16 cellular contexts compared by ENCODE assay signal in the genomic region with DNA sequence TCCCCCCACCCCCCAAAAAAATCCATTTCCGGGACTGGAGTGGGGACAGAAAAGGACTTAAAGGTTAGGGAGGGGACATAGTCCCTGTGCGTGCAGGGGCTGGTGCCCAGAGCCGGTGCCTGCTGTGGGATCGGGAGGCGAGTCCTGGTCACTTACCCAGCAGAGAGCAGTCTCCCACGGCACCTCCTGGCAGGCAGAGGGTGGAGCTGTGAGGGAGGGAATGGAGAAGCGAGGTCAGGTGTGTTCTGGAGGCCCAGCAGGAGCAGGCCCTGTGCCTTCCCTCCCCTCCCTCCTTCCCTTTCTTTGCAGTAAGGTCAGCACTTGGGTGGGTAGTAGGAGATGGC. TPM values are rescaled to one million over a fixed set of nuclear protein-coding genes. Genes with fewer than 3 reads are reported as not detected.
DNase-seq lines count a peak whose midpoint lies in the region; ATAC-seq and TF ChIP-seq lines count a peak whose summit lies in the region.
"Had no signal": no experiment of that assay in that cellular context is flagged by ENCODE, and none has a peak within 500 bp of the region (broad histone marks: within the 10 kb centered on the region; RNA-seq: fewer than 3 reads in every experiment).

No MANE protein-coding gene starts in this region.

- POLR2A ChIA-PET in HEK293 (lab: Yijun Ruan, JAX) (no interaction called here), WTC11 (lab: Charles Lee) (no interaction called here)

- H3K9me2 ChIP-seq in hepatocyte (replicated peaks; ENCODE audit: insufficient read depth): no peaks in the 10 kb centered on the region

- H3K4me2 ChIP-seq in hepatocyte: peak overlapping the region; percentile 21

- no peak for ATAC-seq in WTC11
- no peak for ATAC-seq in GM21360 (IDR thresholded peaks at IDR 0.05; ENCODE audit: unreplicated experiment)

- H3K36me3 Mint-ChIP-seq in WTC11: no peaks in the 10 kb centered on the region
- H3K36me3 Mint-ChIP-seq: CD8-positive, alpha-beta memory T cell had no signal

- H3K4me1 ChIP-seq in HEK293 (ENCODE audit: control insufficient read depth, insufficient read depth, low read length) (no peaks in the 10 kb centered on the region), hepatocyte (ENCODE audit: insufficient read depth) (peaks cover 19% of the 10 kb centered on the region)

- no peak overlapping the region for H3K4me3 Mint-ChIP-seq in WTC11
- H3K4me3 Mint-ChIP-seq: CD8-positive, alpha-beta memory T cell had no signal

- H4K20me1 ChIP-seq in hepatocyte (ENCODE audit: insufficient read depth, poor library complexity, severe bottlenecking): no peaks in the 10 kb centered on the region

- no peaks in the 10 kb centered on the region for H3K79me2 ChIP-seq in hepatocyte

- H3K9me3 ChIP-seq in HEK293 (ENCODE audit: control insufficient read depth, insufficient read depth, low read depth, low read length) (no peaks in the 10 kb centered on the region), hepatocyte (ENCODE audit: low read depth) (no peaks in the 10 kb centered on the region)
- H3K9me3 ChIP-seq: MG63 had no signal

- H3K4me3 ChIP-seq in HEK293 (ENCODE audit: low read depth, low read length) (no peak overlapping the region), hepatocyte (no peak overlapping the region)
- H3K4me3 ChIP-seq: MG63 had no signal

- no peak overlapping the region for H3K27ac ChIP-seq in HEK293 (ENCODE audit: extremely low read depth, low read depth, low read length)
- peak overlapping the region; percentile 68 for H3K27ac ChIP-seq in hepatocyte
- H3K27ac ChIP-seq: RWPE1 had no signal

- H3K36me3 ChIP-seq in HEK293 (ENCODE audit: control insufficient read depth in 2 of 2, insufficient read depth in 1 of 2, low read length in 2 of 2) (peaks cover 0 to 56% of the 10 kb centered on the region in 2 experiments; a peak in 2 of 3 replicates), hepatocyte (replicated peaks; ENCODE audit: insufficient read depth, low read depth) (no peaks in the 10 kb centered on the region)

- H3K27me3 Mint-ChIP-seq in WTC11 (ENCODE audit: low read depth): peaks cover 32% of the 10 kb centered on the region

- CTCF ChIA-PET in HEK293 (lab: Yijun Ruan, JAX): interaction anchor here (1.0 kb wide), 1 partner anchor 10 kb away, joined by 4 read pairs; no protein-coding TSS in a partner anchor
- CTCF ChIA-PET in WTC11 (lab: Charles Lee): interaction anchor here (2.0 to 3.4 kb wide), 3 partner anchors 30 to 176 kb away, joined by 6 to 16 read pairs (median 10); a partner anchor contains a TSS

- intact Hi-C loops in posterior vena cava (cut with DNase I): no loop called here

- H3K9me3 Mint-ChIP-seq in WTC11: no peaks in the 10 kb centered on the region
- H3K9me3 Mint-ChIP-seq: CD8-positive, alpha-beta memory T cell had no signal

- 89% methylated on average over 7 of the region's 7 CpGs for WGBS in hepatocyte (ENCODE audit: low lambda C conversion rate, missing lambda C conversion rate)

- no peak overlapping the region for H3K27ac Mint-ChIP-seq in WTC11
- H3K27ac Mint-ChIP-seq: CD8-positive, alpha-beta memory T cell had no signal

- peaks cover 8% of the 10 kb centered on the region for H3K4me1 Mint-ChIP-seq in WTC11

- TF ChIP-seq CTCF in HEK293 (tag by site-specific recombination; IDR thresholded peaks at IDR 0.05): no peak
- TF ChIP-seq CTCF in WTC11 (IDR thresholded peaks at IDR 0.05): no peak
- no peak for TF ChIP-seq CTCF in hepatocyte (IDR thresholded peaks at IDR 0.05; ENCODE audit: poor library complexity)

- no peak overlapping the region for H2AFZ ChIP-seq in hepatocyte

- no peaks in the 10 kb centered on the region for H3K27me3 ChIP-seq in hepatocyte
- H3K27me3 ChIP-seq: MG63 had no signal

- DNase-seq in WTC11 (ENCODE audit: low spot score): peak; percentile 8
- DNase-seq in hepatocyte (ENCODE audit: low spot score): no peak
- peak; percentile 34 for DNase-seq in posterior vena cava (ENCODE audit: low spot score)
- DNase-seq in NCI-H524 treated with DMSO at 0.1 percent for 48 hours (lab: John Stamatoyannopoulos, UW): no peak
- no peak for DNase-seq in NCI-H146 treated with DMSO at 0.1 percent for 48 hours (lab: John Stamatoyannopoulos, UW; ENCODE audit: unreplicated experiment)
- DNase-seq: MG63, NCI-H1105, NCI-H187 had no signal

TF ChIP-seq in HEK293, 187 proteins besides CTCF, POLR2A, EP300 and RAD21 (continues in another document):
- TF ChIP-seq, protein P1, sequence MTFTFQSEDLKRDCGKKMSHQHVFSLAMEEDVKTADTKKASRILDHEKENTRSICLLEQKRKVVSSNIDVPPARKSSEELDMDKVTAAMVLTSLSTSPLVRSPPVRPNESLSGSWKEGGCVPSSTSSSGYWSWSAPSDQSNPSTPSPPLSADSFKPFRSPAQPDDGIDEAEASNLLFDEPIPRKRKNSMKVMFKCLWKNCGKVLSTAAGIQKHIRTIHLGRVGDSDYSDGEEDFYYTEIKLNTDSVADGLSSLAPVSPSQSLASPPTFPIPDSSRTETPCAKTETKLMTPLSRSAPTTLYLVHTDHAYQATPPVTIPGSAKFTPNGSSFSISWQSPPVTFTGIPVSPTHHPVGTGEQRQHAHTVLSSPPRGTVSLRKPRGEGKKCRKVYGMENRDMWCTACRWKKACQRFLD (tag by site-specific recombination; IDR thresholded peaks at IDR 0.05): no peak
- TF ChIP-seq ZNF473 (tag by site-specific recombination; IDR thresholded peaks at IDR 0.05): no peak
- TF ChIP-seq ZNF146 (tag by site-specific recombination; IDR thresholded peaks at IDR 0.05): no peak
- no peak for TF ChIP-seq EGR2 (tag by site-specific recombination; IDR thresholded peaks at IDR 0.05; ENCODE audit: low read depth)
- TF ChIP-seq ZNF239 (tag by site-specific recombination; IDR thresholded peaks at IDR 0.05): no peak

TF ChIP-seq in WTC11, 78 proteins besides CTCF, POLR2A, EP300 and RAD21 (continues in another document):
- TF ChIP-seq SMAD4 (CRISPR knock-in tag; IDR thresholded peaks at IDR 0.05) (no peak), JUN (CRISPR knock-in tag; IDR thresholded peaks at IDR 0.05) (no peak), OVOL2 (CRISPR knock-in tag; IDR thresholded peaks at IDR 0.05; ENCODE audit: borderline replicate concordance) (no peak), ZNF121 (CRISPR knock-in tag; IDR thresholded peaks at IDR 0.05) (no peak), SOX15 (CRISPR knock-in tag; IDR thresholded peaks at IDR 0.05) (no peak)
- TF ChIP-seq, protein P2, sequence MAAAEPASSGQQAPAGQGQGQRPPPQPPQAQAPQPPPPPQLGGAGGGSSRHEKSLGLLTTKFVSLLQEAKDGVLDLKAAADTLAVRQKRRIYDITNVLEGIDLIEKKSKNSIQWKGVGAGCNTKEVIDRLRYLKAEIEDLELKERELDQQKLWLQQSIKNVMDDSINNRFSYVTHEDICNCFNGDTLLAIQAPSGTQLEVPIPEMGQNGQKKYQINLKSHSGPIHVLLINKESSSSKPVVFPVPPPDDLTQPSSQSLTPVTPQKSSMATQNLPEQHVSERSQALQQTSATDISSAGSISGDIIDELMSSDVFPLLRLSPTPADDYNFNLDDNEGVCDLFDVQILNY (CRISPR knock-in tag; IDR thresholded peaks at IDR 0.05): no peak
- TF ChIP-seq, protein P3, sequence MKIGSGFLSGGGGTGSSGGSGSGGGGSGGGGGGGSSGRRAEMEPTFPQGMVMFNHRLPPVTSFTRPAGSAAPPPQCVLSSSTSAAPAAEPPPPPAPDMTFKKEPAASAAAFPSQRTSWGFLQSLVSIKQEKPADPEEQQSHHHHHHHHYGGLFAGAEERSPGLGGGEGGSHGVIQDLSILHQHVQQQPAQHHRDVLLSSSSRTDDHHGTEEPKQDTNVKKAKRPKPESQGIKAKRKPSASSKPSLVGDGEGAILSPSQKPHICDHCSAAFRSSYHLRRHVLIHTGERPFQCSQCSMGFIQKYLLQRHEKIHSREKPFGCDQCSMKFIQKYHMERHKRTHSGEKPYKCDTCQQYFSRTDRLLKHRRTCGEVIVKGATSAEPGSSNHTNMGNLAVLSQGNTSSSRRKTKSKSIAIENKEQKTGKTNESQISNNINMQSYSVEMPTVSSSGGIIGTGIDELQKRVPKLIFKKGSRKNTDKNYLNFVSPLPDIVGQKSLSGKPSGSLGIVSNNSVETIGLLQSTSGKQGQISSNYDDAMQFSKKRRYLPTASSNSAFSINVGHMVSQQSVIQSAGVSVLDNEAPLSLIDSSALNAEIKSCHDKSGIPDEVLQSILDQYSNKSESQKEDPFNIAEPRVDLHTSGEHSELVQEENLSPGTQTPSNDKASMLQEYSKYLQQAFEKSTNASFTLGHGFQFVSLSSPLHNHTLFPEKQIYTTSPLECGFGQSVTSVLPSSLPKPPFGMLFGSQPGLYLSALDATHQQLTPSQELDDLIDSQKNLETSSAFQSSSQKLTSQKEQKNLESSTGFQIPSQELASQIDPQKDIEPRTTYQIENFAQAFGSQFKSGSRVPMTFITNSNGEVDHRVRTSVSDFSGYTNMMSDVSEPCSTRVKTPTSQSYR (CRISPR knock-in tag; IDR thresholded peaks at IDR 0.05): no peak
- TF ChIP-seq, protein P4, sequence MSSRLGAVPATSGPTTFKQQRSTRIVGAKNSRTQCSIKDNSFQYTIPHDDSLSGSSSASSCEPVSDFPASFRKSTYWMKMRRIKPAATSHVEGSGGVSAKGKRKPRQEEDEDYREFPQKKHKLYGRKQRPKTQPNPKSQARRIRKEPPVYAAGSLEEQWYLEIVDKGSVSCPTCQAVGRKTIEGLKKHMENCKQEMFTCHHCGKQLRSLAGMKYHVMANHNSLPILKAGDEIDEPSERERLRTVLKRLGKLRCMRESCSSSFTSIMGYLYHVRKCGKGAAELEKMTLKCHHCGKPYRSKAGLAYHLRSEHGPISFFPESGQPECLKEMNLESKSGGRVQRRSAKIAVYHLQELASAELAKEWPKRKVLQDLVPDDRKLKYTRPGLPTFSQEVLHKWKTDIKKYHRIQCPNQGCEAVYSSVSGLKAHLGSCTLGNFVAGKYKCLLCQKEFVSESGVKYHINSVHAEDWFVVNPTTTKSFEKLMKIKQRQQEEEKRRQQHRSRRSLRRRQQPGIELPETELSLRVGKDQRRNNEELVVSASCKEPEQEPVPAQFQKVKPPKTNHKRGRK (CRISPR knock-in tag; IDR thresholded peaks at IDR 0.05; ENCODE audit: borderline replicate concordance): no peak
- TF ChIP-seq, protein P5, sequence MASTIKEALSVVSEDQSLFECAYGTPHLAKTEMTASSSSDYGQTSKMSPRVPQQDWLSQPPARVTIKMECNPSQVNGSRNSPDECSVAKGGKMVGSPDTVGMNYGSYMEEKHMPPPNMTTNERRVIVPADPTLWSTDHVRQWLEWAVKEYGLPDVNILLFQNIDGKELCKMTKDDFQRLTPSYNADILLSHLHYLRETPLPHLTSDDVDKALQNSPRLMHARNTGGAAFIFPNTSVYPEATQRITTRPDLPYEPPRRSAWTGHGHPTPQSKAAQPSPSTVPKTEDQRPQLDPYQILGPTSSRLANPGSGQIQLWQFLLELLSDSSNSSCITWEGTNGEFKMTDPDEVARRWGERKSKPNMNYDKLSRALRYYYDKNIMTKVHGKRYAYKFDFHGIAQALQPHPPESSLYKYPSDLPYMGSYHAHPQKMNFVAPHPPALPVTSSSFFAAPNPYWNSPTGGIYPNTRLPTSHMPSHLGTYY (CRISPR knock-in tag; IDR thresholded peaks at IDR 0.05): no peak

RNA-seq across cellular contexts. Expression of a gene that starts 28.4 kb away (rescaled TPM):
- total RNA-seq in WTC11 (2021): 9.6 to 10.5 TPM (median 9.7 TPM) in 3 replicates
- 2.4 and 2.9 TPM in 2 replicates for total RNA-seq in hepatocyte
- polyA plus RNA-seq in hepatocyte: 1.9 and 2.6 TPM in 2 replicates
- 10 to 100 TPM; 24.2 to 34.4 TPM for total RNA-seq in posterior vena cava
- polyA plus RNA-seq: CD8-positive, alpha-beta memory T cell had no signal

RNA-seq across cellular contexts. Expression of a gene that starts 37.0 kb away (rescaled TPM):
- 0.18 to 0.55 TPM (median 0.46 TPM) in 3 replicates for total RNA-seq in WTC11 (2021)
- total RNA-seq in hepatocyte: not detected in 2 replicates
- polyA plus RNA-seq in hepatocyte: not detected in 2 replicates
- 1 to 10 TPM in 1 of 2 donors, under 1 TPM in 1; 0.65 to 2.6 TPM for total RNA-seq in posterior vena cava
- total RNA-seq: CD8-positive, alpha-beta memory T cell; Daoy; NCI-H460; OCI-LY7 had no signal
- polyA plus RNA-seq: AG04450; CD8-positive, alpha-beta memory T cell had no signal

Comparison
In these comparisons a context has a peak if more than half of its experiments do, and no peak if none do; other contexts are left out.
1. DNase-seq: peak in WTC11 (single experiment) and posterior vena cava (single experiment); none in hepatocyte (single experiment), NCI-H524 treated with DMSO at 0.1 percent for 48 hours (single experiment) and NCI-H146 treated with DMSO at 0.1 percent for 48 hours (single experiment).